In genomic region chr2:1863386-1863785, GRCh38 we compare ENCODE assay signal across 7 cellular contexts.
"Had no signal": no experiment of that assay in that cellular context is flagged by ENCODE, and none has a peak within 500 bp of the region (broad histone marks: within the 10 kb centered on the region; RNA-seq: fewer than 3 reads in every experiment).

No MANE protein-coding gene starts in this region.

- H3K4me1 Mint-ChIP-seq: IgD-negative memory B cell had no signal

- H3K9me3 Mint-ChIP-seq: GM23338, HFFc6, IgD-negative memory B cell had no signal

- DNase-seq: HFFc6, KBM-7 had no signal

- H3K27ac ChIP-seq: HL-60 had no signal

- H3K27ac Mint-ChIP-seq: GM23338, HFFc6 had no signal

- H3K4me1 ChIP-seq: HAP-1 had no signal

- H3K9me3 ChIP-seq: HAP-1 had no signal

- ATAC-seq: GM23338, HCT116 had no signal

- H3K36me3 ChIP-seq: HAP-1 had no signal

- H3K4me3 ChIP-seq: GM23338, HAP-1 had no signal

- H3K4me3 Mint-ChIP-seq: GM23338, HFFc6, IgD-negative memory B cell had no signal
